In genomic region chr9:70496244-70496643, GRCh38 we compare ENCODE assay signal across 34 cellular contexts.
"Had no signal": no experiment of that assay in that cellular context is flagged by ENCODE, and none has a peak within 500 bp of the region (broad histone marks: within the 10 kb centered on the region; RNA-seq: fewer than 3 reads in every experiment).

No MANE protein-coding gene starts in this region.

- H3K4me1 ChIP-seq: body of pancreas, Peyer's patch had no signal

- H3K36me3 Mint-ChIP-seq: activated CD4-positive, alpha-beta memory T cell treated with anti-CD3 and anti-CD28 coated beads for 36 hours; T-cell had no signal

- H3K36me3 ChIP-seq: adrenal gland, breast epithelium, Peyer's patch had no signal

- H3K4me3 ChIP-seq: adrenal gland, body of pancreas, breast epithelium, Peyer's patch had no signal

- H3K9me3 ChIP-seq: adrenal gland, body of pancreas, breast epithelium, Peyer's patch had no signal

- H3K27me3 ChIP-seq: adrenal gland, body of pancreas, breast epithelium, Peyer's patch had no signal

- H3K9me3 Mint-ChIP-seq: activated B cell treated with CpG ODN at 0.5 μM for 24 hours; activated CD4-positive, alpha-beta memory T cell treated with anti-CD3 and anti-CD28 coated beads for 36 hours; activated naive CD4-positive, alpha-beta T cell treated with anti-CD3 and anti-CD28 coated beads for 36 hours; activated T-cell treated with anti-CD3 and anti-CD28 coated beads, Interleukin-2, amount 50 U/mL, for 4 hours; activated T-helper 1 cell treated with anti-CD3 and anti-CD28 coated beads, Interleukin-12 subunit alpha, Interleukin-12 subunit beta, Interleukin-2, Interleukin-4 antibody, amounts not matched to agents 30 ng/mL and 10 ng/mL and 1 ng/mL, durations not matched to agents 14 hours and 24 hours and 36 hours; T-cell had no signal

- ATAC-seq: activated naive CD4-positive, alpha-beta T cell treated with anti-CD3 and anti-CD28 coated beads, Interleukin-2, amount 50 U/mL, for 72 hours; activated T-cell treated with anti-CD3 and anti-CD28 coated beads, Interleukin-2, amount 50 U/mL, for 4 hours; body of pancreas; PC-3; SK-N-SH treated with all-trans-retinoic acid at 6 μM for 48 hours; T-cell; T-helper 17 cell had no signal

- H3K27ac ChIP-seq: body of pancreas, breast epithelium, Peyer's patch, RWPE1, VCaP had no signal

- DNase-seq: activated B cell treated with CpG ODN at 0.5 μM for 24 hours; activated CD4-positive, alpha-beta memory T cell treated with anti-CD3 and anti-CD28 coated beads for 36 hours; activated CD4-positive, alpha-beta T cell treated with anti-CD3 and anti-CD28 coated beads for 4 hours; activated CD4-positive, alpha-beta T cell treated with anti-CD3 and anti-CD28 coated beads, Interleukin-2, amount 50 U/mL, for 1 hour; activated CD4-positive, CD25-positive, alpha-beta regulatory T cell treated with anti-CD3 and anti-CD28 coated beads, Interleukin-2, amount 50 U/mL, for 72 hours; activated CD8-positive, alpha-beta memory T cell treated with anti-CD3 and anti-CD28 coated beads, Interleukin-2, amount 50 U/mL, for 4 hours; activated gamma-delta T cell treated with Interleukin-2 at 50 U/mL for 16 hours; activated naive CD4-positive, alpha-beta T cell treated with anti-CD3 and anti-CD28 coated beads for 36 hours; activated T-cell treated with anti-CD3 and anti-CD28 coated beads for 4 hours; activated T-cell treated with anti-CD3 and anti-CD28 coated beads, Interleukin-2, amount 50 U/mL, for 4 hours; body of pancreas; Karpas-422; NCI-H1105; NCI-H1417 treated with DMSO at 0.1 percent for 48 hours; NCI-H187 treated with DMSO at 0.1 percent for 48 hours; NCI-H2081; NCI-H2227 treated with DMSO at 0.1 percent for 48 hours; NCI-H446; NCI-H510A treated with DMSO at 0.1 percent for 48 hours; NCI-H69; NCI-H82; NK-92 treated with Interleukin-12 subunit alpha and Interleukin-12 subunit beta, amount 100 ng/mL, for 24 hours; PC-3; Peyer's patch; SIG-M5; T-cell; T-helper 17 cell had no signal

- H3K4me3 Mint-ChIP-seq: activated B cell treated with CpG ODN at 0.5 μM for 24 hours; activated CD4-positive, alpha-beta memory T cell treated with anti-CD3 and anti-CD28 coated beads for 36 hours; activated naive CD4-positive, alpha-beta T cell treated with anti-CD3 and anti-CD28 coated beads for 36 hours; activated T-cell treated with anti-CD3 and anti-CD28 coated beads, Interleukin-2, amount 50 U/mL, for 4 hours; activated T-helper 1 cell treated with anti-CD3 and anti-CD28 coated beads, Interleukin-12 subunit alpha, Interleukin-12 subunit beta, Interleukin-2, Interleukin-4 antibody, amounts not matched to agents 30 ng/mL and 10 ng/mL and 1 ng/mL, durations not matched to agents 14 hours and 24 hours and 36 hours; T-cell; T-helper 17 cell had no signal

- H3K27ac Mint-ChIP-seq: activated B cell treated with CpG ODN at 0.5 μM for 24 hours; activated CD4-positive, alpha-beta memory T cell treated with anti-CD3 and anti-CD28 coated beads for 36 hours; activated naive CD4-positive, alpha-beta T cell treated with anti-CD3 and anti-CD28 coated beads for 36 hours; activated naive CD4-positive, alpha-beta T cell treated with anti-CD3 and anti-CD28 coated beads, Interleukin-2, amount 50 U/mL, for 72 hours; activated T-helper 1 cell treated with anti-CD3 and anti-CD28 coated beads, Interleukin-12 subunit alpha, Interleukin-12 subunit beta, Interleukin-2, Interleukin-4 antibody, amounts not matched to agents 30 ng/mL and 10 ng/mL and 1 ng/mL, durations not matched to agents 14 hours and 24 hours and 36 hours; T-cell; T-helper 17 cell had no signal
